ENCODE assay signal across 28 cellular contexts in genomic region chr6:127732927-127733326, GRCh38.
"Had no signal": no experiment of that assay in that cellular context is flagged by ENCODE, and none has a peak within 500 bp of the region (broad histone marks: within the 10 kb centered on the region; RNA-seq: fewer than 3 reads in every experiment).

No MANE protein-coding gene starts in this region.

- H3K36me3 ChIP-seq: adrenal gland, colonic mucosa, esophagus squamous epithelium, gastroesophageal sphincter, heart right ventricle had no signal

- H3K4me3 ChIP-seq: adrenal gland, body of pancreas, colonic mucosa, esophagus squamous epithelium, gastroesophageal sphincter, heart right ventricle had no signal

- H3K9me3 ChIP-seq: adrenal gland, body of pancreas, colonic mucosa, gastroesophageal sphincter, heart right ventricle had no signal

- H3K9me3 Mint-ChIP-seq: activated CD4-positive, alpha-beta memory T cell treated with anti-CD3 and anti-CD28 coated beads, Interleukin-2, amount 10 ng/mL, durations not matched to agents 7 days and 5 days; activated CD4-positive, alpha-beta T cell treated with anti-CD3 and anti-CD28 coated beads, Interleukin-2, amount 10 ng/mL, durations not matched to agents 24 days and 14 days; activated naive CD4-positive, alpha-beta T cell treated with anti-CD3 and anti-CD28 coated beads for 36 hours; activated naive CD4-positive, alpha-beta T cell treated with anti-CD3 and anti-CD28 coated beads, Interleukin-2, amount 50 U/mL, for 24 hours; activated T-helper 1 cell treated with anti-CD3 and anti-CD28 coated beads, Interleukin-12 subunit alpha, Interleukin-12 subunit beta, Interleukin-2, Interleukin-4 antibody, amounts not matched to agents 30 ng/mL and 10 ng/mL and 1 ng/mL, durations not matched to agents 14 hours and 24 hours and 36 hours; activated T-helper 2 cell treated with anti-CD3 and anti-CD28 coated beads, Interferon-gamma antibody, Interleukin-2, Interleukin-4, amounts not matched to agents 10 μg/mL and 5 μg/mL and 100 μg/mL, durations not matched to agents 14 hours and 24 hours and 36 hours had no signal

- H3K27ac Mint-ChIP-seq: activated CD4-positive, alpha-beta memory T cell treated with anti-CD3 and anti-CD28 coated beads, Interleukin-2, amount 10 ng/mL, durations not matched to agents 7 days and 5 days; activated CD4-positive, alpha-beta T cell treated with anti-CD3 and anti-CD28 coated beads for 36 hours; activated CD4-positive, alpha-beta T cell treated with anti-CD3 and anti-CD28 coated beads, Interleukin-2, amount 10 ng/mL, durations not matched to agents 24 days and 14 days; activated naive CD4-positive, alpha-beta T cell treated with anti-CD3 and anti-CD28 coated beads, Interleukin-2, amount 50 U/mL, for 24 hours; activated T-helper 1 cell treated with anti-CD3 and anti-CD28 coated beads, Interleukin-12 subunit alpha, Interleukin-12 subunit beta, Interleukin-2, Interleukin-4 antibody, amounts not matched to agents 30 ng/mL and 10 ng/mL and 1 ng/mL, durations not matched to agents 14 hours and 24 hours and 36 hours; activated T-helper 2 cell treated with anti-CD3 and anti-CD28 coated beads, Interferon-gamma antibody, Interleukin-2, Interleukin-4, amounts not matched to agents 10 μg/mL and 5 μg/mL and 100 μg/mL, durations not matched to agents 14 hours and 24 hours and 36 hours had no signal

- DNase-seq: activated CD4-positive, alpha-beta memory T cell treated with anti-CD3 and anti-CD28 coated beads, Interleukin-2, amount 10 ng/mL, durations not matched to agents 7 days and 5 days; activated CD4-positive, alpha-beta T cell treated with anti-CD3 and anti-CD28 coated beads for 36 hours; activated CD4-positive, alpha-beta T cell treated with anti-CD3 and anti-CD28 coated beads, Interleukin-2, amount 10 ng/mL, durations not matched to agents 24 days and 14 days; activated CD4-positive, CD25-positive, alpha-beta regulatory T cell; activated CD4-positive, CD25-positive, alpha-beta regulatory T cell treated with anti-CD3 and anti-CD28 coated beads, Interleukin-2, amount 50 U/mL, for 72 hours; activated CD8-positive, alpha-beta memory T cell treated with anti-CD3 and anti-CD28 coated beads, Interleukin-2, amount 50 U/mL, for 48 hours; activated effector memory CD4-positive, alpha-beta T cell treated with anti-CD3 and anti-CD28 coated beads, Interleukin-2, amount 50 U/mL, for 16 hours; activated naive CD4-positive, alpha-beta T cell treated with anti-CD3 and anti-CD28 coated beads for 36 hours; activated T-cell treated with anti-CD3 and anti-CD28 coated beads, Interleukin-2, amount 50 U/mL, for 48 hours; adrenal gland; amygdala; aorta; body of pancreas; caudate nucleus; cerebellar nuclear complex; colonic mucosa; effector CD8-positive, alpha-beta T cell; esophagus squamous epithelium; foreskin melanocyte; heart right ventricle; T-helper 2 cell had no signal

- H3K27me3 ChIP-seq: adrenal gland, body of pancreas, colonic mucosa, gastroesophageal sphincter had no signal

- H3K27me3 Mint-ChIP-seq: activated CD4-positive, alpha-beta memory T cell treated with anti-CD3 and anti-CD28 coated beads, Interleukin-2, amount 10 ng/mL, durations not matched to agents 7 days and 5 days; activated CD4-positive, alpha-beta T cell treated with anti-CD3 and anti-CD28 coated beads for 36 hours; activated CD4-positive, alpha-beta T cell treated with anti-CD3 and anti-CD28 coated beads, Interleukin-2, amount 10 ng/mL, durations not matched to agents 24 days and 14 days; activated naive CD4-positive, alpha-beta T cell treated with anti-CD3 and anti-CD28 coated beads, Interleukin-2, amount 50 U/mL, for 24 hours had no signal

- H3K4me1 ChIP-seq: adrenal gland, colonic mucosa, esophagus squamous epithelium, heart right ventricle had no signal

- H3K4me3 Mint-ChIP-seq: activated CD4-positive, alpha-beta memory T cell treated with anti-CD3 and anti-CD28 coated beads, Interleukin-2, amount 10 ng/mL, durations not matched to agents 7 days and 5 days; activated CD4-positive, alpha-beta T cell treated with anti-CD3 and anti-CD28 coated beads for 36 hours; activated CD4-positive, alpha-beta T cell treated with anti-CD3 and anti-CD28 coated beads, Interleukin-2, amount 10 ng/mL, durations not matched to agents 24 days and 14 days; activated naive CD4-positive, alpha-beta T cell treated with anti-CD3 and anti-CD28 coated beads for 36 hours; activated naive CD4-positive, alpha-beta T cell treated with anti-CD3 and anti-CD28 coated beads, Interleukin-2, amount 50 U/mL, for 24 hours; activated T-helper 1 cell treated with anti-CD3 and anti-CD28 coated beads, Interleukin-12 subunit alpha, Interleukin-12 subunit beta, Interleukin-2, Interleukin-4 antibody, amounts not matched to agents 30 ng/mL and 10 ng/mL and 1 ng/mL, durations not matched to agents 14 hours and 24 hours and 36 hours had no signal

- H3K27ac ChIP-seq: adrenal gland, body of pancreas, colonic mucosa, epithelial cell of prostate, esophagus squamous epithelium, gastroesophageal sphincter, heart right ventricle had no signal

- FAIRE-seq: endometrium, endothelial cell of umbilical vein had no signal

- H3K4me1 Mint-ChIP-seq: activated CD4-positive, alpha-beta memory T cell treated with anti-CD3 and anti-CD28 coated beads, Interleukin-2, amount 10 ng/mL, durations not matched to agents 7 days and 5 days had no signal

- ATAC-seq: activated CD4-positive, alpha-beta T cell treated with anti-CD3 and anti-CD28 coated beads for 36 hours; body of pancreas; gastroesophageal sphincter; heart right ventricle had no signal
